ENCODE assay signal across 17 cellular contexts in genomic region chr1:214850432-214851010, GRCh38.
"Had no signal": no experiment of that assay in that cellular context is flagged by ENCODE, and none has a peak within 500 bp of the region (broad histone marks: within the 10 kb centered on the region; RNA-seq: fewer than 3 reads in every experiment).

No MANE protein-coding gene starts in this region.

- ATAC-seq: activated CD4-positive, alpha-beta T cell treated with anti-CD3 and anti-CD28 coated beads for 36 hours; left lung; stimulated activated naive CD8-positive, alpha-beta T cell treated with anti-CD3 and anti-CD28 coated beads, Interleukin-15, Interleukin-2, amounts not matched to agents 100 U/mL and 50 U/mL, for 24 hours had no signal

- H3K4me3 ChIP-seq: adrenal gland, left lung, tibial nerve, uterus had no signal

- DNase-seq: activated CD4-positive, alpha-beta T cell treated with anti-CD3 and anti-CD28 coated beads for 36 hours; activated CD4-positive, alpha-beta T cell treated with anti-CD3 and anti-CD28 coated beads, Interleukin-2, amount 50 U/mL, for 48 hours; activated gamma-delta T cell treated with Interleukin-2 at 50 U/mL for 16 hours; adrenal gland; endodermal cell; hypothalamus; left lung; nephron progenitor cell; nucleus accumbens; posterior cingulate gyrus; retina; stimulated activated CD4-positive, alpha-beta T cell treated with anti-CD3 and anti-CD28 coated beads, Interleukin-12 subunit alpha, Interleukin-12 subunit beta, amount 100 ng/mL, for 4 hours; stimulated activated CD4-positive, alpha-beta T cell treated with anti-CD3 and anti-CD28 coated beads, Interleukin-1b, Interleukin-23, amount 100 ng/mL, for 48 hours; stimulated activated naive CD8-positive, alpha-beta T cell treated with anti-CD3 and anti-CD28 coated beads, Interleukin-15, Interleukin-2, amounts not matched to agents 100 U/mL and 50 U/mL, for 24 hours; substantia nigra; uterus had no signal
